Comparison of ENCODE assay signal across 1 cellular context in genomic region chr11:9651899-9652748, GRCh38.
TF ChIP-seq lines count a peak whose summit lies in the region.

No MANE protein-coding gene starts in this region.

TF ChIP-seq in K562, 482 proteins besides CTCF, POLR2A, EP300 and RAD21 (continued from another document):
- TF ChIP-seq ZNF395 (CRISPR knock-in tag; IDR thresholded peaks at IDR 0.05) (peak; percentile 75), MXD1 (CRISPR knock-in tag; IDR thresholded peaks at IDR 0.05; ENCODE audit: borderline replicate concordance, poor library complexity, severe bottlenecking) (no peak), HMBOX1 (IDR thresholded peaks at IDR 0.05) (peak; percentile 92), STAT5A (IDR thresholded peaks at IDR 0.05; ENCODE audit: borderline replicate concordance, low read length) (peak; percentile 65; the same call in 1 of the 2 replicates)
